Comparison of ENCODE assay signal across 24 cellular contexts in genomic region chr7:84088669-84089278, GRCh38.
A peak's percentile ranks its signal among the peaks of the same experiment; 100 is the strongest.
DNase-seq lines count a peak whose midpoint lies in the region; ATAC-seq and TF ChIP-seq lines count a peak whose summit lies in the region.
"Had no signal": no experiment of that assay in that cellular context is flagged by ENCODE, and none has a peak within 500 bp of the region (broad histone marks: within the 10 kb centered on the region; RNA-seq: fewer than 3 reads in every experiment).

No MANE protein-coding gene starts in this region.

- no TSS peak for BruUV-seq in OCI-LY7 (replicated peaks; lab: Mats Ljungman, UMichigan)

- no peaks in the 10 kb centered on the region for H3K9me3 ChIP-seq in OCI-LY7 (ENCODE audit: low read length)
- H3K9me3 ChIP-seq: Peyer's patch, sigmoid colon, testis had no signal

- H4K20me1 ChIP-seq in OCI-LY7 (ENCODE audit: insufficient read depth, low read length): no peaks in the 10 kb centered on the region

- no peak for DNase-seq in activated naive CD4-positive, alpha-beta T cell treated with anti-CD3 and anti-CD28 coated beads, Interleukin-2, amount 10 ng/mL, durations not matched to agents 7 days and 5 days
- peak; percentile 44 for DNase-seq in NCI-H69 (lab: John Stamatoyannopoulos, UW)
- no peak for DNase-seq in glutamatergic neuron
- DNase-seq in HUDEP-2 (lab: John Stamatoyannopoulos, UW; ENCODE audit: unreplicated experiment in 76 of 76): no peak
- DNase-seq in GM19240 (ENCODE audit: insufficient read length, low spot score): no peak
- DNase-seq in OCI-LY7 (ENCODE audit: low spot score): no peak
- DNase-seq: activated CD4-positive, alpha-beta T cell treated with anti-CD3 and anti-CD28 coated beads, Interleukin-2, amount 50 U/mL, for 1 hour; activated CD8-positive, alpha-beta memory T cell treated with anti-CD3 and anti-CD28 coated beads, Interleukin-2, amount 50 U/mL, for 48 hours; activated effector memory CD4-positive, alpha-beta T cell treated with Interleukin-2 at 50 U/mL for 16 hours; adrenal gland; dermis blood vessel endothelial cell; DMS 273 treated with DMSO at 0.1 percent for 48 hours; Kasumi-1; kidney glomerular epithelial cell; mammary epithelial cell; NCI-H226; Peyer's patch; sigmoid colon; testis had no signal

- CTCF ChIA-PET in activated naive CD4-positive, alpha-beta T cell treated with anti-CD3 and anti-CD28 coated beads, Interleukin-2, amount 10 ng/mL, durations not matched to agents 7 days and 5 days (lab: Charles Lee): no interaction called here
- CTCF ChIA-PET in OCI-LY7 (lab: Charles Lee; ENCODE audit: unreplicated experiment): no interaction called here

- H3K4me2 ChIP-seq in OCI-LY7 (ENCODE audit: low read length): no peak overlapping the region

- no peaks in the 10 kb centered on the region for H3K79me2 ChIP-seq in OCI-LY7 (ENCODE audit: insufficient read depth, low read depth, low read length)
- H3K79me2 ChIP-seq: parathyroid adenoma had no signal

- peaks cover 4% of the 10 kb centered on the region for H3K9me3 Mint-ChIP-seq in activated naive CD4-positive, alpha-beta T cell treated with anti-CD3 and anti-CD28 coated beads, Interleukin-2, amount 50 U/mL, for 24 hours
- peaks cover 4% of the 10 kb centered on the region for H3K9me3 Mint-ChIP-seq in activated naive CD4-positive, alpha-beta T cell treated with anti-CD3 and anti-CD28 coated beads, Interleukin-2, amount 10 ng/mL, durations not matched to agents 7 days and 5 days
- H3K9me3 Mint-ChIP-seq in glutamatergic neuron (ENCODE audit: unreplicated experiment): no peaks in the 10 kb centered on the region

- TF ChIP-seq CTCF in glutamatergic neuron (IDR thresholded peaks at IDR 0.05; ENCODE audit: partially characterized antibody, unreplicated experiment) (no peak), OCI-LY7 (conservative IDR thresholded peaks at IDR 0.05; ENCODE audit: low read length) (no peak)

- no peaks in the 10 kb centered on the region for H3K27me3 Mint-ChIP-seq in activated naive CD4-positive, alpha-beta T cell treated with anti-CD3 and anti-CD28 coated beads, Interleukin-2, amount 50 U/mL, for 24 hours
- H3K27me3 Mint-ChIP-seq in activated naive CD4-positive, alpha-beta T cell treated with anti-CD3 and anti-CD28 coated beads, Interleukin-2, amount 10 ng/mL, durations not matched to agents 7 days and 5 days: no peaks in the 10 kb centered on the region
- H3K27me3 Mint-ChIP-seq in glutamatergic neuron (ENCODE audit: unreplicated experiment): no peaks in the 10 kb centered on the region

- H2AFZ ChIP-seq in OCI-LY7 (ENCODE audit: low read length): no peak overlapping the region
- H2AFZ ChIP-seq: parathyroid adenoma had no signal

- ATAC-seq in HG02798 (IDR thresholded peaks at IDR 0.05; ENCODE audit: poor library complexity, unreplicated experiment): no peak

- H3K27ac ChIP-seq in OCI-LY7 (ENCODE audit: low read depth, low read length, poor library complexity, severe bottlenecking): no peak overlapping the region
- H3K27ac ChIP-seq: adrenal gland, epithelial cell of prostate, parathyroid adenoma, Peyer's patch, sigmoid colon, testis, VCaP had no signal

- no peaks in the 10 kb centered on the region for H3K4me1 ChIP-seq in OCI-LY7 (ENCODE audit: insufficient read depth, low read length, poor library complexity, severe bottlenecking)
- H3K4me1 ChIP-seq: adrenal gland, parathyroid adenoma, Peyer's patch, testis had no signal

- H3K4me3 ChIP-seq in OCI-LY7 (ENCODE audit: low read depth, low read length, poor library complexity, severe bottlenecking): no peak overlapping the region
- H3K4me3 ChIP-seq: adrenal gland, Peyer's patch, sigmoid colon, testis had no signal

- H3K4me3 Mint-ChIP-seq in activated naive CD4-positive, alpha-beta T cell treated with anti-CD3 and anti-CD28 coated beads, Interleukin-2, amount 50 U/mL, for 24 hours: no peak overlapping the region
- H3K4me3 Mint-ChIP-seq in activated naive CD4-positive, alpha-beta T cell treated with anti-CD3 and anti-CD28 coated beads, Interleukin-2, amount 10 ng/mL, durations not matched to agents 7 days and 5 days: no peak overlapping the region
- no peak overlapping the region for H3K4me3 Mint-ChIP-seq in glutamatergic neuron (ENCODE audit: unreplicated experiment)

- intact Hi-C loops in OCI-LY7 (cut with micrococcal nuclease; ENCODE audit: unreplicated experiment): no loop called here

- H3K36me3 ChIP-seq in OCI-LY7 (ENCODE audit: insufficient read depth, low read length): no peaks in the 10 kb centered on the region
- H3K36me3 ChIP-seq: adrenal gland, Peyer's patch, sigmoid colon had no signal

- H3K4me1 Mint-ChIP-seq in activated naive CD4-positive, alpha-beta T cell treated with anti-CD3 and anti-CD28 coated beads, Interleukin-2, amount 50 U/mL, for 24 hours: peaks cover 59% of the 10 kb centered on the region
- H3K4me1 Mint-ChIP-seq in activated naive CD4-positive, alpha-beta T cell treated with anti-CD3 and anti-CD28 coated beads, Interleukin-2, amount 10 ng/mL, durations not matched to agents 7 days and 5 days: peaks cover 44% of the 10 kb centered on the region
- peaks cover 21% of the 10 kb centered on the region for H3K4me1 Mint-ChIP-seq in glutamatergic neuron (ENCODE audit: low read depth, unreplicated experiment)

- peak overlapping the region; percentile 4 for H3K27ac Mint-ChIP-seq in activated naive CD4-positive, alpha-beta T cell treated with anti-CD3 and anti-CD28 coated beads, Interleukin-2, amount 50 U/mL, for 24 hours
- H3K27ac Mint-ChIP-seq in activated naive CD4-positive, alpha-beta T cell treated with anti-CD3 and anti-CD28 coated beads, Interleukin-2, amount 10 ng/mL, durations not matched to agents 7 days and 5 days: no peak overlapping the region
- peak overlapping the region; percentile 43 for H3K27ac Mint-ChIP-seq in glutamatergic neuron (ENCODE audit: unreplicated experiment)

- POLR2A ChIA-PET in OCI-LY7 (lab: Charles Lee): no interaction called here

- H3K9me2 ChIP-seq in OCI-LY7 (ENCODE audit: insufficient read depth, low read length): no peaks in the 10 kb centered on the region

- H3K36me3 Mint-ChIP-seq in activated naive CD4-positive, alpha-beta T cell treated with anti-CD3 and anti-CD28 coated beads, Interleukin-2, amount 50 U/mL, for 24 hours: no peaks in the 10 kb centered on the region
- peaks cover 9% of the 10 kb centered on the region for H3K36me3 Mint-ChIP-seq in activated naive CD4-positive, alpha-beta T cell treated with anti-CD3 and anti-CD28 coated beads, Interleukin-2, amount 10 ng/mL, durations not matched to agents 7 days and 5 days
- H3K36me3 Mint-ChIP-seq in glutamatergic neuron (ENCODE audit: unreplicated experiment): no peaks in the 10 kb centered on the region
